ENCODE assay signal across 1 cellular context in the genomic region with DNA sequence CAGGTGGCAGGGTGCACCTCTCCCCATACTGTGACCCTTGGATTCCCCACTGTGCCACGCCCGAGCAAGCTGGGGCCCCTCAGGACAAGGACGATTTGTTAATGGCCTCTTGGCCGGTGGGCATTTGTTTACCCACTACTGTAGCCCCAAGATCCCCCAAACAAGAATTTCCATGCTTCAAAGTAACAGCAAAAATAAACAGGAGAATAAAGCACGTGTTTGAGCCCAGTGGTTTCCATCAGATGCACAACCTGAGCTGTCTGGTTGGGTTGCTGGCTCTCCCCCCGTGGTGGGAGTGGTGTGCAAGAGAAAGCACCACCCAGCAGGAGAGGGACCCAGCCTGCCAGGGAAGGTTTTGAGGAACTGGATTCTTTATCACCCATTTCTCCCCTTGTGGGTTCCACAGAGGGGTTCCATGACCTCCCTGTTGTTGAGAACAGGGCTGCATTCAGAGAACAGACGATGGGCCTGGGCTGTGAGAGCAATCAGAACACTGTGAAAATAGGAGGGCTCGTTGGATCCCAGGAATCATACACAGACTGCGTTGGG.
TF ChIP-seq lines count a peak whose summit lies in the region.

No MANE protein-coding gene starts in this region.

TF ChIP-seq in endothelial cell of umbilical vein, 7 proteins besides CTCF, POLR2A, EP300 and RAD21:
- TF ChIP-seq FOS (IDR thresholded peaks at IDR 0.05; ENCODE audit: borderline replicate concordance, insufficient read depth, low read length) (no peak), GATA2 (IDR thresholded peaks at IDR 0.05; ENCODE audit: insufficient read depth, insufficient read length, low read depth, low read length) (no peak), MYC (IDR thresholded peaks at IDR 0.05; ENCODE audit: low read depth, low read length) (no peak), POLR2AphosphoS5 (IDR thresholded peaks at IDR 0.05; ENCODE audit: insufficient read depth, low read depth, low read length) (no peak), JUN (IDR thresholded peaks at IDR 0.05; ENCODE audit: borderline replicate concordance, insufficient read depth, insufficient read length, low read depth) (no peak)
- TF ChIP-seq, protein P1, sequence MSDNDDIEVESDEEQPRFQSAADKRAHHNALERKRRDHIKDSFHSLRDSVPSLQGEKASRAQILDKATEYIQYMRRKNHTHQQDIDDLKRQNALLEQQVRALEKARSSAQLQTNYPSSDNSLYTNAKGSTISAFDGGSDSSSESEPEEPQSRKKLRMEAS (IDR thresholded peaks at IDR 0.05; ENCODE audit: insufficient read depth, insufficient read length) = no peak
